Comparison of ENCODE assay signal across 1 cellular context in the genomic region with DNA sequence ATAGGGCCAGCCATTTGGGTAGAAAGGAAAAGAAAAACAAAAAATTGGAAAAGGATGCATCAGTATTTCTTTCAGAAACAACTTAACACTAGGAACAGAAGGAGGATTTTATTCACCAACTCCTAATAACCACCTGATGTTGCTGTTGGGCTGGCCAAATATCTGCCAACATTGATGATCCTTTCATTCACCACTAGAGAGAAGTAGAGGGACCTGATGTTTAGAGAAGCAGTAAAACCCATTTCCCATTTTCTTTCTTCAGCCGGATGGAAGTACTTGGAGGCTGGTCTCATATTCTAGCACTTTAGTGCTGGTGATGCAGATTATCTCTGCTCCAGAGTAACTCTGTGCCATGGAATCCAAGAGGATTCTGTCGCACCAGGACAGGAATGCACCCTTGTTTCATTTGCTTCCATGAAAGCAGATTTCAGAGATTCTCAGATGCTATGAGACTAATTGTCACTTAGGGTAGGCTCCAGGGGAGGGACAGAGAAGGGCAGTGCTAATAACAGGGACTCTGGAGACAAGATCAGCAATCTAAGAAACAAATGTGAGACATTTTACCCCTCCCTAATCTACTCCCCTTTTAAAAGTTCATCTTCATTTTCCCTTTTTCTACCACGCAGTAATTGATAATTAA.
TF ChIP-seq lines count a peak whose summit lies in the region.

No MANE protein-coding gene starts in this region.

TF ChIP-seq in SK-N-SH treated with all-trans-retinoic acid at 6 μM for 48 hours, 23 proteins besides CTCF, POLR2A, EP300 and RAD21 (continued from another document):
- TF ChIP-seq, protein P1, sequence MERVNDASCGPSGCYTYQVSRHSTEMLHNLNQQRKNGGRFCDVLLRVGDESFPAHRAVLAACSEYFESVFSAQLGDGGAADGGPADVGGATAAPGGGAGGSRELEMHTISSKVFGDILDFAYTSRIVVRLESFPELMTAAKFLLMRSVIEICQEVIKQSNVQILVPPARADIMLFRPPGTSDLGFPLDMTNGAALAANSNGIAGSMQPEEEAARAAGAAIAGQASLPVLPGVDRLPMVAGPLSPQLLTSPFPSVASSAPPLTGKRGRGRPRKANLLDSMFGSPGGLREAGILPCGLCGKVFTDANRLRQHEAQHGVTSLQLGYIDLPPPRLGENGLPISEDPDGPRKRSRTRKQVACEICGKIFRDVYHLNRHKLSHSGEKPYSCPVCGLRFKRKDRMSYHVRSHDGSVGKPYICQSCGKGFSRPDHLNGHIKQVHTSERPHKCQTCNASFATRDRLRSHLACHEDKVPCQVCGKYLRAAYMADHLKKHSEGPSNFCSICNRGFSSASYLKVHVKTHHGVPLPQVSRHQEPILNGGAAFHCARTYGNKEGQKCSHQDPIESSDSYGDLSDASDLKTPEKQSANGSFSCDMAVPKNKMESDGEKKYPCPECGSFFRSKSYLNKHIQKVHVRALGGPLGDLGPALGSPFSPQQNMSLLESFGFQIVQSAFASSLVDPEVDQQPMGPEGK (CRISPR knock-in tag; IDR thresholded peaks at IDR 0.05; ENCODE audit: borderline replicate concordance), result no peak
- TF ChIP-seq, protein P2, sequence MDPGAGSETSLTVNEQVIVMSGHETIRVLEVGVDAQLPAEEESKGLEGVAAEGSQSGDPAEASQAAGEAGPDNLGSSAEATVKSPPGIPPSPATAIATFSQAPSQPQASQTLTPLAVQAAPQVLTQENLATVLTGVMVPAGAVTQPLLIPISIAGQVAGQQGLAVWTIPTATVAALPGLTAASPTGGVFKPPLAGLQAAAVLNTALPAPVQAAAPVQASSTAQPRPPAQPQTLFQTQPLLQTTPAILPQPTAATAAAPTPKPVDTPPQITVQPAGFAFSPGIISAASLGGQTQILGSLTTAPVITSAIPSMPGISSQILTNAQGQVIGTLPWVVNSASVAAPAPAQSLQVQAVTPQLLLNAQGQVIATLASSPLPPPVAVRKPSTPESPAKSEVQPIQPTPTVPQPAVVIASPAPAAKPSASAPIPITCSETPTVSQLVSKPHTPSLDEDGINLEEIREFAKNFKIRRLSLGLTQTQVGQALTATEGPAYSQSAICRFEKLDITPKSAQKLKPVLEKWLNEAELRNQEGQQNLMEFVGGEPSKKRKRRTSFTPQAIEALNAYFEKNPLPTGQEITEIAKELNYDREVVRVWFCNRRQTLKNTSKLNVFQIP (CRISPR knock-in tag; IDR thresholded peaks at IDR 0.05; ENCODE audit: borderline replicate concordance, low read depth), result no peak
- TF ChIP-seq SNAI2 (CRISPR knock-in tag; IDR thresholded peaks at IDR 0.05) (no peak), TOX (CRISPR knock-in tag; IDR thresholded peaks at IDR 0.05; ENCODE audit: borderline replicate concordance) (no peak), ZNF70 (CRISPR knock-in tag; IDR thresholded peaks at IDR 0.05) (no peak), ZNF8 (CRISPR knock-in tag; IDR thresholded peaks at IDR 0.05) (no peak), ARNTL (CRISPR knock-in tag; IDR thresholded peaks at IDR 0.05; ENCODE audit: borderline replicate concordance, low read depth) (no peak), OSR1 (CRISPR knock-in tag; IDR thresholded peaks at IDR 0.05) (no peak), TCF4 (CRISPR knock-in tag; IDR thresholded peaks at IDR 0.05; ENCODE audit: borderline replicate concordance) (no peak), ZFP3 (CRISPR knock-in tag; IDR thresholded peaks at IDR 0.05) (no peak)
